In the genomic region with DNA sequence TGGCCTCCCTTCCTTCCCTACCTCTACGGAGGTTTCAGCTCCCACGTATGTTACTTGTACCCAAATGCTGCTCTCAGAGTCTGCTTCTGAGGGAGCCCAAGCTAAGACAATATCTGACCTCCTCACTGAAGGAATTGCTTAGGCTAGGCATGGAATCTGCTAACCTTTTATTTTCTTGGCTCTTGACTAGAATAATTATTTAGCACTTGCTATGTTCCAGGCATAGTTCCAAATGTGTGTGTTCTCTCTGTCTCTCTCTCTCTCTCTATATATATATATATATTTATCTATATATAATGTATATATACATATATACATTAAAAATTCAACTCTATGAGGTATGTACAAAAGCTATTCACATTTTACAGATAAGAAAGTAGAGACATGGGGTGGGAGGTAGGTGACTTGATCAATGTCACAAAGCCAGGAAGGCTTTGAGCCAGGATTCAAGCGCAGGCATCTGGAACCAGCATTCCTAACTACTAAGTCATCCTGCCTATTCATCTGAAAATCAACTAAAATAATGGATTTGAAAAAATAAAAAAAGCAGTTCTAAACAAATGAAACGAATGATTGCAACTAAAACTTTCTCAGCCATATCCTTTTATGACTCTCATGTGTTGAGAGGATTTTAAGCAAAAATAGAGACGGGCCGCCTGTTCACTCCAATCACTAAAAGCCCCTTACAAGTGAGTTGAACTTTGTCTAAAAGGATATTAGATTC, we compare ENCODE assay signal across 8 cellular contexts.
DNase-seq lines count a peak whose midpoint lies in the region; ATAC-seq and TF ChIP-seq lines count a peak whose summit lies in the region.

No MANE protein-coding gene starts in this region.

- 26 to 28% methylated on average over 5 to 6 of the region's 6 CpGs for WGBS in gastroesophageal sphincter (ENCODE audit: low coverage in 1 of 2), 2 donors
- 25 to 43% methylated on average over 6 of the region's 6 CpGs for WGBS in sigmoid colon, 2 donors

- TF ChIP-seq CTCF in VCaP (conservative IDR thresholded peaks at IDR 0.05) = no peak
- TF ChIP-seq CTCF in gastroesophageal sphincter (IDR thresholded peaks at IDR 0.05) = no peak
- no peak for TF ChIP-seq CTCF in sigmoid colon (IDR thresholded peaks at IDR 0.05)

- peak overlapping the region; percentile 66; the same call in 1 of the 2 replicates for H3K27ac ChIP-seq in VCaP
- peak overlapping the region in 3 of 4 donors; percentile 3 to 69 (median 51) for H3K27ac ChIP-seq in gastroesophageal sphincter
- peak overlapping the region; percentile 5 to 53 (median 36) for H3K27ac ChIP-seq in sigmoid colon

- H3K36me3 ChIP-seq in gastroesophageal sphincter = no peaks in the 10 kb centered on the region
- H3K36me3 ChIP-seq in sigmoid colon = no peaks in the 10 kb centered on the region

- TF ChIP-seq POLR2A in gastroesophageal sphincter (IDR thresholded peaks at IDR 0.05) = no peak
- TF ChIP-seq POLR2A in sigmoid colon (IDR thresholded peaks at IDR 0.05) = no peak

- TF ChIP-seq EP300 in gastroesophageal sphincter (IDR thresholded peaks at IDR 0.05) = no peak
- no peak for TF ChIP-seq EP300 in sigmoid colon (IDR thresholded peaks at IDR 0.05)

- H3K4me3 ChIP-seq in gastroesophageal sphincter (no peak overlapping the region), sigmoid colon (no peak overlapping the region)

- no peaks in the 10 kb centered on the region for H3K27me3 ChIP-seq in gastroesophageal sphincter
- no peaks in the 10 kb centered on the region for H3K27me3 ChIP-seq in sigmoid colon

- intact Hi-C loops in sigmoid colon (cut with DNase I) = no loop called here

- DNase-seq in EH (ENCODE audit: low read depth) (peak; percentile 81), sigmoid colon (no peak), activated gamma-delta T cell (lab: John Stamatoyannopoulos, UW) (no peak), UCSD-AML1 (lab: John Stamatoyannopoulos, UW; ENCODE audit: unreplicated experiment) (no peak)
- no peak for DNase-seq in stimulated activated naive CD8-positive, alpha-beta T cell treated with anti-CD3 and anti-CD28 coated beads, Interleukin-15, Interleukin-2, amounts not matched to agents 100 U/mL and 50 U/mL, for 24 hours

- peaks cover 0 to 18% (median 11%) of the 10 kb centered on the region in 3 donors for H3K4me1 ChIP-seq in gastroesophageal sphincter
- H3K4me1 ChIP-seq in sigmoid colon = peaks cover 0 to 33% (median 31%) of the 10 kb centered on the region in 4 donors

- peak; percentile 68 for ATAC-seq in gastroesophageal sphincter
- ATAC-seq in stimulated activated naive CD8-positive, alpha-beta T cell treated with anti-CD3 and anti-CD28 coated beads, Interleukin-15, Interleukin-2, amounts not matched to agents 100 U/mL and 50 U/mL, for 24 hours = no peak
- no peak for ATAC-seq in HG03565 (IDR thresholded peaks at IDR 0.05; ENCODE audit: unreplicated experiment)

- H3K9me3 ChIP-seq in gastroesophageal sphincter (no peaks in the 10 kb centered on the region), sigmoid colon (no peaks in the 10 kb centered on the region)
